ENCODE assay signal across 24 cellular contexts in the genomic region with DNA sequence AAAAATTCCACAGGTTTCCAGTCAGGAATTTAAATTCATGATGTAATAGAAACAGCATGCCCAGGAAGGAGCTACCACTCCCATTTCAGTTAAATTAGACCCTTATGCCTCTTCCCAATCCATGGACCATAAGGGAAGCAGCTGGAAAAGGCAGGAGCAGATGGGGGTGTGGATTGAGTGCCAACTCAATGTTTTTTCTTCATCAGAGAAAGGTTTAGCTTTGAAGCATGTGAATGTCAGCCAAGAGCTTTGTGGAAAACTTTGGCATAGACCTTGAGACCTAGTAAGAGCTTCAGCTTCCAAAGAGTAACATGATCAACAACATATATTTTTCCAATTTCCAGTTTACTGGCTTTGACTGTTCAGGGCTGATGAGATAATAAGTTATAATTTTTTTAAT.
"Had no signal": no experiment of that assay in that cellular context is flagged by ENCODE, and none has a peak within 500 bp of the region (broad histone marks: within the 10 kb centered on the region; RNA-seq: fewer than 3 reads in every experiment).

No MANE protein-coding gene starts in this region.

- H3K4me3 ChIP-seq: breast epithelium, esophagus squamous epithelium, spleen had no signal

- H3K9me3 Mint-ChIP-seq: nephron progenitor cell had no signal

- H3K36me3 ChIP-seq: breast epithelium, esophagus squamous epithelium, spleen had no signal

- H3K36me3 Mint-ChIP-seq: activated naive CD8-positive, alpha-beta T cell treated with anti-CD3 and anti-CD28 coated beads, Interleukin-2, amount 10 ng/mL, durations not matched to agents 7 days and 5 days; stimulated activated memory B cell treated with anti-CD40 and anti-IgM and Interleukin-4, amounts not matched to agents 10 μg/mL and 1 μg/mL and 100 μg/mL, for 72 hours had no signal

- H3K4me1 ChIP-seq: breast epithelium, esophagus squamous epithelium, spleen had no signal

- H3K4me3 Mint-ChIP-seq: activated B cell treated with CpG ODN at 0.5 μM for 24 hours; activated CD8-positive, alpha-beta T cell treated with anti-CD3 and anti-CD28 coated beads, Interleukin-2, amount 10 ng/mL, durations not matched to agents 7 days and 5 days; activated naive CD8-positive, alpha-beta T cell treated with anti-CD3 and anti-CD28 coated beads, Interleukin-2, amount 10 ng/mL, durations not matched to agents 7 days and 5 days; activated T-cell treated with anti-CD3 and anti-CD28 coated beads, Interleukin-2, amount 50 U/mL, for 24 hours; dendritic cell treated with granulocyte-macrophage colony-stimulating factor and Interleukin-4, amounts not matched to agents 40 ng/mL and 50 ng/mL, for 4 days; nephron progenitor cell; stimulated activated memory B cell treated with anti-CD40 and anti-IgM and Interleukin-4, amounts not matched to agents 10 μg/mL and 1 μg/mL and 100 μg/mL, for 72 hours had no signal

- H3K4me1 Mint-ChIP-seq: activated B cell treated with CpG ODN at 0.5 μM for 24 hours; activated naive CD8-positive, alpha-beta T cell treated with anti-CD3 and anti-CD28 coated beads, Interleukin-2, amount 10 ng/mL, durations not matched to agents 7 days and 5 days; nephron progenitor cell; stimulated activated memory B cell treated with anti-CD40 and anti-IgM and Interleukin-4, amounts not matched to agents 10 μg/mL and 1 μg/mL and 100 μg/mL, for 72 hours had no signal

- H3K27ac Mint-ChIP-seq: activated B cell treated with CpG ODN at 0.5 μM for 24 hours; activated CD8-positive, alpha-beta T cell treated with anti-CD3 and anti-CD28 coated beads, Interleukin-2, amount 10 ng/mL, durations not matched to agents 7 days and 5 days; activated naive CD8-positive, alpha-beta T cell treated with anti-CD3 and anti-CD28 coated beads, Interleukin-2, amount 10 ng/mL, durations not matched to agents 7 days and 5 days; activated T-cell treated with anti-CD3 and anti-CD28 coated beads, Interleukin-2, amount 50 U/mL, for 24 hours; activated T-helper 2 cell treated with anti-CD3 and anti-CD28 coated beads, Interferon-gamma antibody, Interleukin-2, Interleukin-4, amounts not matched to agents 10 μg/mL and 5 μg/mL and 100 μg/mL, durations not matched to agents 14 hours and 24 hours and 36 hours; dendritic cell treated with granulocyte-macrophage colony-stimulating factor and Interleukin-4, amounts not matched to agents 40 ng/mL and 50 ng/mL, for 4 days; nephron progenitor cell; stimulated activated memory B cell treated with anti-CD40 and anti-IgM and Interleukin-4, amounts not matched to agents 10 μg/mL and 1 μg/mL and 100 μg/mL, for 72 hours had no signal

- H3K27me3 ChIP-seq: breast epithelium, esophagus squamous epithelium, spleen had no signal

- H3K27me3 Mint-ChIP-seq: activated B cell treated with CpG ODN at 0.5 μM for 24 hours; activated naive CD8-positive, alpha-beta T cell treated with anti-CD3 and anti-CD28 coated beads, Interleukin-2, amount 10 ng/mL, durations not matched to agents 7 days and 5 days; activated T-cell treated with anti-CD3 and anti-CD28 coated beads, Interleukin-2, amount 50 U/mL, for 24 hours; dendritic cell treated with granulocyte-macrophage colony-stimulating factor and Interleukin-4, amounts not matched to agents 40 ng/mL and 50 ng/mL, for 4 days; stimulated activated memory B cell treated with anti-CD40 and anti-IgM and Interleukin-4, amounts not matched to agents 10 μg/mL and 1 μg/mL and 100 μg/mL, for 72 hours had no signal

- DNase-seq: activated B cell treated with CpG ODN at 0.5 μM for 24 hours; activated CD4-positive, alpha-beta T cell treated with anti-CD3 and anti-CD28 coated beads for 48 hours; activated CD8-positive, alpha-beta T cell treated with anti-CD3 and anti-CD28 coated beads, Interleukin-2, amount 10 ng/mL, durations not matched to agents 7 days and 5 days; activated naive CD4-positive, alpha-beta T cell treated with Interleukin-2 at 50 U/mL for 16 hours; activated naive CD8-positive, alpha-beta T cell treated with anti-CD3 and anti-CD28 coated beads, Interleukin-2, amount 10 ng/mL, durations not matched to agents 7 days and 5 days; activated T-cell treated with anti-CD3 and anti-CD28 coated beads, Interleukin-2, amount 50 U/mL, for 24 hours; cerebellar nuclear complex; effector CD8-positive, alpha-beta T cell; esophagus squamous epithelium; head of caudate nucleus; kidney; mammary epithelial cell; midbrain; nephron progenitor cell; nucleus accumbens; posterior cingulate gyrus; spleen; stimulated activated CD4-positive, alpha-beta T cell treated with anti-CD3 and anti-CD28 coated beads, Interleukin-4, amount 100 ng/mL, for 4 hours; T-helper 1 cell; T-helper 9 cell had no signal

- H3K9me3 ChIP-seq: breast epithelium had no signal

- H3K27ac ChIP-seq: breast epithelium, esophagus squamous epithelium, spleen had no signal
